ENCODE assay signal across 21 cellular contexts in the genomic region with DNA sequence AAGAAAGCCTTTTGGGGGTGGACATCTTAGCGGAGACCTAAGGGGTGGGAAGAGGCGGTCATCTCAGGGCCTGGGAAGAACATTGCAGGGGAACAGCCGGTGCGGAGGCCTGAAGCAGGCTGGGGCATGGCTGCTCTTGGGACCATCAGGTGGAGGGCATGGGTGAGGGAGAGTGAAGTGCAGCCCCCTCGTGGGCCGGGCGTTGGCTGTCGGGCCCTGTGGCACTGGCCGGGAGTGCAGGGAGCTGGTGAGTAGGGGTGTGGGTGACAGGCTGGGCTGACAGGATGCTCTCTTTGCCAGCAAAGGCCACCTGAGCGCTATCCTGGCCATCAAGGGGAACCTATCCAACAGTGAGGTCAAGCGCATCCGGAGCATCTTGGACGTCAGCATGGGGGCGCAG. TPM values are rescaled to one million over a fixed set of nuclear protein-coding genes. Genes with fewer than 3 reads are reported as not detected.
"Had no signal": no experiment of that assay in that cellular context is flagged by ENCODE, and none has a peak within 500 bp of the region (broad histone marks: within the 10 kb centered on the region; RNA-seq: fewer than 3 reads in every experiment).

No MANE protein-coding gene starts in this region.

- ATAC-seq: gastrocnemius medialis; heart right ventricle; left lung; lower lobe of right lung; natural killer cell treated with Interleukin-12 subunit alpha and Interleukin-12 subunit beta and Interleukin-15 and Interleukin-18, amount 100 ng/mL, for 72 hours had no signal

- H3K9me3 ChIP-seq: esophagus muscularis mucosa, gastrocnemius medialis, heart right ventricle, left lung, lower lobe of right lung, right atrium auricular region had no signal

- H3K27me3 ChIP-seq: gastrocnemius medialis, right atrium auricular region had no signal

- H3K27ac ChIP-seq: coronary artery, epithelial cell of prostate, esophagus muscularis mucosa, left lung, lower lobe of right lung, right atrium auricular region had no signal

- H3K27ac Mint-ChIP-seq: immature natural killer cell; memory B cell; natural killer cell treated with Interleukin-12 subunit alpha and Interleukin-12 subunit beta and Interleukin-15 and Interleukin-18, amount 100 ng/mL, for 72 hours had no signal

- H3K4me3 Mint-ChIP-seq: immature natural killer cell; memory B cell; natural killer cell treated with Interleukin-12 subunit alpha and Interleukin-12 subunit beta and Interleukin-15 and Interleukin-18, amount 100 ng/mL, for 72 hours had no signal

- H3K4me3 ChIP-seq: coronary artery, esophagus muscularis mucosa, gastrocnemius medialis, heart right ventricle, left lung, lower lobe of right lung, right atrium auricular region had no signal

- H3K36me3 Mint-ChIP-seq: immature natural killer cell; memory B cell; natural killer cell treated with Interleukin-12 subunit alpha and Interleukin-12 subunit beta and Interleukin-15 and Interleukin-18, amount 100 ng/mL, for 72 hours had no signal

- DNase-seq: effector CD4-positive, alpha-beta T cell; gastrocnemius medialis; heart right ventricle; immature natural killer cell; lower lobe of right lung; midbrain; small intestine; stimulated activated CD4-positive, alpha-beta T cell treated with anti-CD3 and anti-CD28 coated beads, Interleukin-12 subunit alpha, Interleukin-12 subunit beta, amount 100 ng/mL, for 4 hours; stimulated activated naive CD4-positive, alpha-beta T cell had no signal

- H3K4me1 Mint-ChIP-seq: immature natural killer cell, memory B cell had no signal

- H3K9me3 Mint-ChIP-seq: immature natural killer cell; memory B cell; natural killer cell treated with Interleukin-12 subunit alpha and Interleukin-12 subunit beta and Interleukin-15 and Interleukin-18, amount 100 ng/mL, for 72 hours had no signal

RNA-seq across cellular contexts. Expression of gene EXOC3L4, which starts 40.4 kb away (rescaled TPM):
- total RNA-seq: dermis microvascular lymphatic vessel endothelial cell; fibroblast of villous mesenchyme; natural killer cell treated with Interleukin-12 subunit alpha and Interleukin-12 subunit beta and Interleukin-15 and Interleukin-18, amount 100 ng/mL, for 72 hours had no signal
- polyA plus RNA-seq: immature natural killer cell, keratinocyte had no signal

RNA-seq across cellular contexts. Expression of gene LBHD2, which starts 50.9 kb away (rescaled TPM):
- total RNA-seq: cerebellum; dermis microvascular lymphatic vessel endothelial cell; esophagus muscularis mucosa; fibroblast of villous mesenchyme; gastrocnemius medialis; heart right ventricle; left lung; lower lobe of right lung; natural killer cell treated with Interleukin-12 subunit alpha and Interleukin-12 subunit beta and Interleukin-15 and Interleukin-18, amount 100 ng/mL, for 72 hours; right atrium auricular region; urinary bladder had no signal
- polyA plus RNA-seq: immature natural killer cell, keratinocyte, small intestine, urinary bladder had no signal
